Comparison of ENCODE assay signal across 22 cellular contexts in genomic region chr16:69077251-69077650, GRCh38. TPM values are rescaled to one million over a fixed set of nuclear protein-coding genes. Genes with fewer than 3 reads are reported as not detected.
DNase-seq lines count a peak whose midpoint lies in the region; ATAC-seq, FAIRE-seq and TF ChIP-seq lines count a peak whose summit lies in the region.
"Had no signal": no experiment of that assay in that cellular context is flagged by ENCODE, and none has a peak within 500 bp of the region (broad histone marks: within the 10 kb centered on the region; RNA-seq: fewer than 3 reads in every experiment).

No MANE protein-coding gene starts in this region.

- H3K9me3 Mint-ChIP-seq in GM23338, result no peaks in the 10 kb centered on the region
- H3K9me3 Mint-ChIP-seq: IgD-negative memory B cell, naive B cell had no signal

- H3K4me3 Mint-ChIP-seq in GM23338, result no peak overlapping the region
- H3K4me3 Mint-ChIP-seq: IgD-negative memory B cell, naive B cell had no signal

- H3K36me3 ChIP-seq in GM23338 (ENCODE audit: insufficient read depth) (no peaks in the 10 kb centered on the region), H1 (ENCODE audit: control insufficient read depth in 2 of 4, insufficient read depth in 4 of 4, low read length in 3 of 4) (no peaks in the 10 kb centered on the region), left lung (no peaks in the 10 kb centered on the region), tibial artery (no peaks in the 10 kb centered on the region), H7 (replicated peaks; ENCODE audit: control insufficient read depth, insufficient read depth, low read length) (no peaks in the 10 kb centered on the region), mesendoderm (ENCODE audit: control insufficient read depth, insufficient read depth, low read length) (no peaks in the 10 kb centered on the region)
- H3K36me3 ChIP-seq: heart left ventricle, prostate gland had no signal

- H4K5ac ChIP-seq in H1 (ENCODE audit: insufficient read length, low read depth, low read length) (no peak overlapping the region), mesendoderm (ENCODE audit: low read length) (no peak overlapping the region)

- no peak for ATAC-seq in GM23338
- peak; percentile 4 for ATAC-seq in left lung
- ATAC-seq: body of pancreas, heart left ventricle, left colon had no signal

- H3K4me1 Mint-ChIP-seq in GM23338, result peaks cover 41% of the 10 kb centered on the region
- H3K4me1 Mint-ChIP-seq: IgD-negative memory B cell had no signal

- peak overlapping the region; percentile 0; the same call in 1 of the 2 replicates for H3K27ac Mint-ChIP-seq in GM23338
- H3K27ac Mint-ChIP-seq: IgD-negative memory B cell, naive B cell had no signal

- H3K27ac ChIP-seq in GM23338 (ENCODE audit: low read depth), result peak overlapping the region; percentile 95
- H3K27ac ChIP-seq in H1 (ENCODE audit: low read depth, low read length), result peak overlapping the region; percentile 8; the same call in 1 of the 2 replicates
- H3K27ac ChIP-seq in left lung, result no peak overlapping the region
- H3K27ac ChIP-seq in tibial artery, result no peak overlapping the region
- no peak overlapping the region for H3K27ac ChIP-seq in mesendoderm (ENCODE audit: low read depth, low read length)
- H3K27ac ChIP-seq: BLaER1 treated with 17β-estradiol and CSF1 and Interleukin-3, amounts not matched to agents 10 nM and 100 nM; body of pancreas; heart left ventricle; prostate gland; tibial nerve had no signal

- no peaks in the 10 kb centered on the region for H3K9me2 ChIP-seq in GM23338 (ENCODE audit: insufficient read depth)

- H2BK5ac ChIP-seq in H1 (ENCODE audit: low read depth, low read length) (peak overlapping the region; percentile 89; the same call in 1 of the 2 replicates), mesendoderm (ENCODE audit: low read length) (no peak overlapping the region)

- H3K79me2 ChIP-seq in GM23338 (replicated peaks; ENCODE audit: insufficient read depth) (no peaks in the 10 kb centered on the region), H1 (ENCODE audit: control insufficient read depth in 1 of 2, insufficient read depth in 2 of 2, low read length in 2 of 2) (no peaks in the 10 kb centered on the region), mesendoderm (ENCODE audit: control insufficient read depth, insufficient read depth, low read length) (no peaks in the 10 kb centered on the region)

- no peak for FAIRE-seq in H1 (lab: Jason Lieb, UNC)
- FAIRE-seq: GM12891 had no signal

- peak overlapping the region; percentile 33; the same call in 1 of the 2 replicates for H3K18ac ChIP-seq in H1 (ENCODE audit: extremely low read depth, low read length)
- H3K18ac ChIP-seq in mesendoderm (ENCODE audit: low read length), result no peak overlapping the region

- TF ChIP-seq CTCF in GM23338 (conservative IDR thresholded peaks at IDR 0.05; ENCODE audit: low read depth in 2 of 2) (no peak), H1 (IDR thresholded peaks at IDR 0.05; ENCODE audit: control extremely low read depth in 1 of 3, insufficient read depth in 1 of 3, low read depth in 1 of 3, low read length in 3 of 3) (no peak), left lung (IDR thresholded peaks at IDR 0.05) (no peak), tibial artery (IDR thresholded peaks at IDR 0.05) (no peak), GM10266 (IDR thresholded peaks at IDR 0.05; ENCODE audit: control insufficient read depth, insufficient read depth, low read depth, missing control alignments) (no peak)

- H2BK120ac ChIP-seq in H1 (replicated peaks; ENCODE audit: low read depth, low read length), result peak overlapping the region; percentile 98
- H2BK120ac ChIP-seq in mesendoderm (ENCODE audit: low read depth, low read length), result no peak overlapping the region

- TF ChIP-seq EP300 in H1 (IDR thresholded peaks at IDR 0.05; ENCODE audit: borderline replicate concordance in 1 of 2, low read depth in 2 of 2, low read length in 2 of 2), result no peak

- H3K56ac ChIP-seq in H1 (replicated peaks; ENCODE audit: insufficient read length, low read depth, low read length) (peak overlapping the region; percentile 9), mesendoderm (ENCODE audit: low read length) (no peak overlapping the region)

- intact Hi-C loops in left lung (cut with DNase I), result no loop called here
- intact Hi-C loops in tibial artery (cut with DNase I; ENCODE audit: low total_unique reads), result no loop called here

- H2AFZ ChIP-seq in GM23338 (no peak overlapping the region), H1 (ENCODE audit: low read length) (no peak overlapping the region)

- H3K14ac ChIP-seq in H1 (ENCODE audit: insufficient read length), result no peak overlapping the region

- H3K9me3 ChIP-seq in H1 (ENCODE audit: insufficient read depth in 2 of 2, low read depth in 1 of 2, low read length in 1 of 2), result no peaks in the 10 kb centered on the region
- no peaks in the 10 kb centered on the region for H3K9me3 ChIP-seq in left lung
- H3K9me3 ChIP-seq in tibial artery, result no peaks in the 10 kb centered on the region
- H3K9me3 ChIP-seq: BLaER1 treated with 17β-estradiol and CSF1 and Interleukin-3, amounts not matched to agents 10 nM and 100 nM; body of pancreas; heart left ventricle; prostate gland; tibial nerve had no signal

- CTCF ChIA-PET in H1 (lab: Charles Lee; ENCODE audit: partially characterized antibody), result interaction anchor here (0.7 to 1.4 kb wide), 4 partner anchors 28 to 661 kb away, joined by 3 to 5 read pairs (median 3); partner anchors contain the start of gene HAS3

- no peak overlapping the region for H3K4me3 ChIP-seq in GM23338
- no peak overlapping the region for H3K4me3 ChIP-seq in H1 (ENCODE audit: extremely low read depth in 1 of 4, insufficient read depth in 2 of 4, low read depth in 3 of 4, low read length in 4 of 4)
- H3K4me3 ChIP-seq in left lung, result no peak overlapping the region
- no peak overlapping the region for H3K4me3 ChIP-seq in tibial artery
- no peak overlapping the region for H3K4me3 ChIP-seq in H7 (ENCODE audit: insufficient read depth, low read depth, low read length)
- H3K4me3 ChIP-seq in mesendoderm (ENCODE audit: low read length), result no peak overlapping the region
- H3K4me3 ChIP-seq: BLaER1 treated with 17β-estradiol and CSF1 and Interleukin-3, amounts not matched to agents 10 nM and 100 nM; body of pancreas; heart left ventricle; prostate gland; tibial nerve had no signal

- no peaks in the 10 kb centered on the region for H3K23me2 ChIP-seq in H1 (ENCODE audit: low read depth, low read length)

- H3K79me1 ChIP-seq in H1 (ENCODE audit: low read depth, low read length), result no peaks in the 10 kb centered on the region
- H3K79me1 ChIP-seq in mesendoderm (ENCODE audit: low read length), result no peaks in the 10 kb centered on the region

- H3K23ac ChIP-seq in H1 (ENCODE audit: insufficient read length) (no peak overlapping the region), mesendoderm (ENCODE audit: low read length) (no peak overlapping the region)

- H4K20me1 ChIP-seq in GM23338 (replicated peaks; ENCODE audit: insufficient read depth) (no peaks in the 10 kb centered on the region), H1 (replicated peaks in 1 of 2; ENCODE audit: control insufficient read depth in 1 of 2, insufficient read depth in 2 of 2, low read length in 2 of 2) (no peaks in the 10 kb centered on the region)
- H4K20me1 ChIP-seq: BLaER1 treated with 17β-estradiol and CSF1 and Interleukin-3, amounts not matched to agents 10 nM and 100 nM had no signal

- no peak for TF ChIP-seq RAD21 in H1 (IDR thresholded peaks at IDR 0.05 in 1 of 2, conservative IDR thresholded peaks at IDR 0.05 in 1 of 2; ENCODE audit: low read depth in 2 of 2, low read length in 2 of 2)

- no peaks in the 10 kb centered on the region for H3K27me3 ChIP-seq in GM23338 (ENCODE audit: insufficient read depth)
- no peaks in the 10 kb centered on the region for H3K27me3 ChIP-seq in H1 (replicated peaks in 1 of 4; ENCODE audit: control insufficient read depth in 3 of 4, extremely low read depth in 1 of 4, insufficient read depth in 3 of 4, low read length in 3 of 4)
- H3K27me3 ChIP-seq in left lung, result no peaks in the 10 kb centered on the region
- no peaks in the 10 kb centered on the region for H3K27me3 ChIP-seq in tibial artery
- no peaks in the 10 kb centered on the region for H3K27me3 ChIP-seq in H7 (ENCODE audit: control insufficient read depth, insufficient read depth, low read length)
- no peaks in the 10 kb centered on the region for H3K27me3 ChIP-seq in mesendoderm (ENCODE audit: insufficient read depth, low read length, poor library complexity)
- H3K27me3 ChIP-seq: BLaER1 treated with 17β-estradiol and CSF1 and Interleukin-3, amounts not matched to agents 10 nM and 100 nM; body of pancreas; heart left ventricle; tibial nerve had no signal

- H3K4ac ChIP-seq in H1 (replicated peaks; ENCODE audit: insufficient read length, low read depth, low read length) (peak overlapping the region; percentile 24), mesendoderm (ENCODE audit: low read depth, low read length) (no peak overlapping the region)

- H3K4me1 ChIP-seq in GM23338 (ENCODE audit: insufficient read depth), result peaks cover 69% of the 10 kb centered on the region
- H3K4me1 ChIP-seq in H1 (replicated peaks in 1 of 4; ENCODE audit: control insufficient read depth in 3 of 4, insufficient read depth in 4 of 4, low read length in 3 of 4), result peaks cover 6 to 27% (median 23%) of the 10 kb centered on the region in 4 experiments
- no peaks in the 10 kb centered on the region for H3K4me1 ChIP-seq in left lung
- no peaks in the 10 kb centered on the region for H3K4me1 ChIP-seq in tibial artery
- H3K4me1 ChIP-seq in mesendoderm (ENCODE audit: control insufficient read depth, low read depth, low read length), result peaks cover 13% of the 10 kb centered on the region
- H3K4me1 ChIP-seq: BLaER1 treated with 17β-estradiol and CSF1 and Interleukin-3, amounts not matched to agents 10 nM and 100 nM; body of pancreas; prostate gland; tibial nerve had no signal

- peak overlapping the region; percentile 2; the same call in 1 of the 2 replicates for H2BK20ac ChIP-seq in H1 (ENCODE audit: low read length)

- POLR2A ChIA-PET in H1 (lab: Charles Lee; ENCODE audit: partially characterized antibody), result interaction anchor here (1.7 to 2.1 kb wide), 2 partner anchors 28 to 31 kb away, joined by 8 to 11 read pairs; partner anchors contain the start of gene HAS3

- H4K8ac ChIP-seq in H1 (ENCODE audit: extremely low read depth, insufficient read depth, low read length) (no peak overlapping the region), mesendoderm (ENCODE audit: low read depth, low read length) (no peak overlapping the region)

- H2AK5ac ChIP-seq in H1 (ENCODE audit: low read depth, low read length) (no peak overlapping the region), mesendoderm (ENCODE audit: low read length) (no peak overlapping the region)

- H4K91ac ChIP-seq in H1 (replicated peaks; ENCODE audit: insufficient read length, low read length), result peak overlapping the region; percentile 81

- H2BK15ac ChIP-seq in H1 (ENCODE audit: low read length), result no peak overlapping the region
- H2BK15ac ChIP-seq in mesendoderm (replicated peaks; ENCODE audit: low read depth), result no peak overlapping the region

- no peaks in the 10 kb centered on the region for H3K36me3 Mint-ChIP-seq in GM23338 (ENCODE audit: low read depth)
- H3K36me3 Mint-ChIP-seq: IgD-negative memory B cell had no signal

- H3K9ac ChIP-seq in H1 (replicated peaks in 1 of 4; ENCODE audit: extremely low read depth in 1 of 4, low read depth in 3 of 4, low read length in 3 of 4) (no peak overlapping the region), mesendoderm (ENCODE audit: low read length) (no peak overlapping the region)
- H3K9ac ChIP-seq: BLaER1 treated with 17β-estradiol and CSF1 and Interleukin-3, amounts not matched to agents 10 nM and 100 nM had no signal

- H3K4me2 ChIP-seq in GM23338 (peak overlapping the region; percentile 55; the same call in 1 of the 2 replicates), H1 (ENCODE audit: insufficient read depth in 1 of 2, low read depth in 2 of 2, low read length in 2 of 2) (peak overlapping the region in 1 of 2 experiments; percentile 51; a peak in 1 of 4 replicates), mesendoderm (ENCODE audit: low read length) (no peak overlapping the region)
- H3K4me2 ChIP-seq: BLaER1 treated with 17β-estradiol and CSF1 and Interleukin-3, amounts not matched to agents 10 nM and 100 nM had no signal

- 90% methylated on average over 4 of the region's 4 CpGs; no CpG with 5 or more reads in 1 of the 2 experiments for WGBS in H1 (ENCODE audit: extremely low coverage in 1 of 2, insufficient coverage in 1 of 2, insufficient read length in 1 of 2, insufficient replicate concordance in 2 of 2, low coverage in 1 of 2, low lambda C conversion rate in 2 of 2, missing lambda C conversion rate in 1 of 2), 2 experiments
- no CpG with 5 or more reads among the region's 4 CpGs for WGBS in mesendoderm (ENCODE audit: extremely low coverage, insufficient coverage, low lambda C conversion rate)

- no peak overlapping the region for H2BK12ac ChIP-seq in H1 (ENCODE audit: low read depth, low read length)

- peaks cover 7% of the 10 kb centered on the region for H3F3A ChIP-seq in GM23338 (replicated peaks; ENCODE audit: low read depth)

- no peak for DNase-seq in GM23338 (ENCODE audit: low spot score)
- peak; percentile 61 for DNase-seq in NCI-H226
- DNase-seq in H1 (ENCODE audit: low read depth in 1 of 2, low spot score in 2 of 2), result no peak
- DNase-seq in left lung, result no peak
- no peak for DNase-seq in tibial artery
- no peak for DNase-seq in H7
- DNase-seq in mesendoderm, result no peak
- DNase-seq in GM10266 (ENCODE audit: extremely low spot score), result no peak
- DNase-seq: activated gamma-delta T cell; body of pancreas; effector CD4-positive, alpha-beta T cell; heart left ventricle; left colon; naive B cell; NCI-H1105; NCI-H2227 treated with DMSO at 0.1 percent for 48 hours; stimulated activated CD8-positive, alpha-beta memory T cell treated with anti-CD3 and anti-CD28 coated beads, Interleukin-4, amount 100 ng/mL, for 48 hours had no signal

- TF ChIP-seq POLR2A in H1 (IDR thresholded peaks at IDR 0.05; ENCODE audit: control extremely low read depth in 1 of 2, low read depth in 2 of 2, low read length in 2 of 2), result no peak

- H3K27me3 Mint-ChIP-seq in GM23338 (ENCODE audit: insufficient read depth, low read depth, poor library complexity), result peaks cover 13% of the 10 kb centered on the region
- H3K27me3 Mint-ChIP-seq: IgD-negative memory B cell, naive B cell had no signal

RNA-seq across cellular contexts. Expression of gene HAS3, which starts 28.2 kb away (rescaled TPM):
- 54.9 and 56.7 TPM in 2 replicates for total RNA-seq in GM23338 (2014; rRNA removed; shearing (Covaris generic))
- polyA plus RNA-seq in GM23338 (2016; fragmentation: Nextera tagmentation; extraction: Ambion mirVana), result 7.3 TPM in 2 replicates
- 64.4 and 69.6 TPM in 2 replicates for total RNA-seq in H1 (2021; fragmentation: NEBNext Ultra II Directional; extraction: Animal tissue kit (Norgen Biotek cat#: 25700))
- 32.1 and 36.3 TPM in 2 replicates for polyA plus RNA-seq in H1 (2011; rRNA removed)
- 29.6 TPM for polyA plus RNA-seq in H1 (2011; cell fraction: cytosol; rRNA removed)
- 66.5 TPM for polyA plus RNA-seq in H1 (2011; cell fraction: nucleus; rRNA removed)
- polyA plus RNA-seq in H1 (2012, experiment 1 of 2), result 34.8 to 49.4 TPM (median 37.8 TPM) in 4 replicates
- polyA plus RNA-seq in H1 (2012, experiment 2 of 2), result 21.6 TPM
- polyA plus RNA-seq in H1 (2013, experiment 1 of 2), result 67.7 TPM
- 65.6 TPM for polyA plus RNA-seq in H1 (2013, experiment 2 of 2)
- 63.5 and 84.0 TPM in 2 replicates for polyA minus RNA-seq in H1 (2011; rRNA and poly(A)+ RNA removed)
- polyA minus RNA-seq in H1 (2011; cell fraction: cytosol; rRNA and poly(A)+ RNA removed), result 45.7 TPM
- polyA minus RNA-seq in H1 (2011; cell fraction: nucleus; rRNA and poly(A)+ RNA removed), result 51.1 TPM
- total RNA-seq in left lung, result 10 to 100 TPM; 13.3 to 40.2 TPM
- 6.0 and 16.3 TPM in 2 replicates for total RNA-seq in H7 (2014; rRNA removed; shearing (Covaris generic))
- polyA plus RNA-seq in mesendoderm (2013, experiment 1 of 2), result 12.0 TPM
- 11.5 TPM for polyA plus RNA-seq in mesendoderm (2013, experiment 2 of 2)

RNA-seq across cellular contexts. Expression of gene CHTF8, which starts 55.1 kb away (rescaled TPM):
- 147 and 155 TPM in 2 replicates for total RNA-seq in GM23338 (2014; rRNA removed; shearing (Covaris generic))
- polyA plus RNA-seq in GM23338 (2016; fragmentation: Nextera tagmentation; extraction: Ambion mirVana), result 24.4 and 25.5 TPM in 2 replicates
- 138 and 146 TPM in 2 replicates for total RNA-seq in H1 (2021; fragmentation: NEBNext Ultra II Directional; extraction: Animal tissue kit (Norgen Biotek cat#: 25700))
- polyA plus RNA-seq in H1 (2011; rRNA removed), result 114 and 163 TPM in 2 replicates
- polyA plus RNA-seq in H1 (2011; cell fraction: cytosol; rRNA removed), result 142 TPM
- 134 TPM for polyA plus RNA-seq in H1 (2011; cell fraction: nucleus; rRNA removed)
- 121 to 142 TPM (median 125 TPM) in 4 replicates for polyA plus RNA-seq in H1 (2012, experiment 1 of 2)
- polyA plus RNA-seq in H1 (2012, experiment 2 of 2), result 205 TPM
- 85.3 TPM for polyA plus RNA-seq in H1 (2013, experiment 1 of 2)
- 88.1 TPM for polyA plus RNA-seq in H1 (2013, experiment 2 of 2)
- 161 and 182 TPM in 2 replicates for polyA minus RNA-seq in H1 (2011; rRNA and poly(A)+ RNA removed)
- polyA minus RNA-seq in H1 (2011; cell fraction: cytosol; rRNA and poly(A)+ RNA removed), result 79.5 TPM
- polyA minus RNA-seq in H1 (2011; cell fraction: nucleus; rRNA and poly(A)+ RNA removed), result 44.1 TPM
- total RNA-seq in left lung, result 10 to 100 TPM; 93.4 to 94.1 TPM
- 98.1 and 113 TPM in 2 replicates for total RNA-seq in H7 (2014; rRNA removed; shearing (Covaris generic))
- 88.0 TPM for polyA plus RNA-seq in mesendoderm (2013, experiment 1 of 2)
- 89.9 TPM for polyA plus RNA-seq in mesendoderm (2013, experiment 2 of 2)

RNA-seq across cellular contexts. Expression of gene UTP4, which starts 55.2 kb away (rescaled TPM):
- 66.6 and 76.7 TPM in 2 replicates for total RNA-seq in GM23338 (2014; rRNA removed; shearing (Covaris generic))
- 63.2 TPM in 2 replicates for polyA plus RNA-seq in GM23338 (2016; fragmentation: Nextera tagmentation; extraction: Ambion mirVana)
- 101 TPM in 2 replicates for total RNA-seq in H1 (2021; fragmentation: NEBNext Ultra II Directional; extraction: Animal tissue kit (Norgen Biotek cat#: 25700))
- polyA plus RNA-seq in H1 (2011; rRNA removed), result 71.8 and 118 TPM in 2 replicates
- polyA plus RNA-seq in H1 (2011; cell fraction: cytosol; rRNA removed), result 97.1 TPM
- 79.0 TPM for polyA plus RNA-seq in H1 (2011; cell fraction: nucleus; rRNA removed)
- polyA plus RNA-seq in H1 (2012, experiment 1 of 2), result 79.5 to 93.4 TPM (median 87.5 TPM) in 4 replicates
- polyA plus RNA-seq in H1 (2012, experiment 2 of 2), result 49.1 TPM
- polyA plus RNA-seq in H1 (2013, experiment 1 of 2), result 56.7 TPM
- polyA plus RNA-seq in H1 (2013, experiment 2 of 2), result 56.3 TPM
- 200 and 231 TPM in 2 replicates for polyA minus RNA-seq in H1 (2011; rRNA and poly(A)+ RNA removed)
- 63.9 TPM for polyA minus RNA-seq in H1 (2011; cell fraction: cytosol; rRNA and poly(A)+ RNA removed)
- polyA minus RNA-seq in H1 (2011; cell fraction: nucleus; rRNA and poly(A)+ RNA removed), result 44.5 TPM
- total RNA-seq in left lung, result 10 to 100 TPM; 24.7 to 45.5 TPM
- total RNA-seq in H7 (2014; rRNA removed; shearing (Covaris generic)), result 20.0 and 27.7 TPM in 2 replicates
- polyA plus RNA-seq in mesendoderm (2013, experiment 1 of 2), result 80.1 TPM
- 82.8 TPM for polyA plus RNA-seq in mesendoderm (2013, experiment 2 of 2)

Comparison
In these comparisons a context has a peak if more than half of its experiments do, and no peak if none do; other contexts are left out.
1. H3K27ac ChIP-seq: peak in GM23338 (single experiment) and H1 (single experiment); none in left lung (0 of 2), tibial artery (0 of 2) and mesendoderm (single experiment).